ENCODE assay signal across 9 cellular contexts in genomic region chr18:44325903-44326650, GRCh38.
DNase-seq lines count a peak whose midpoint lies in the region; ATAC-seq, FAIRE-seq and TF ChIP-seq lines count a peak whose summit lies in the region.
"Had no signal": no experiment of that assay in that cellular context is flagged by ENCODE, and none has a peak within 500 bp of the region (broad histone marks: within the 10 kb centered on the region; RNA-seq: fewer than 3 reads in every experiment).

No MANE protein-coding gene starts in this region.

- H3K9ac ChIP-seq in GM12878 (ENCODE audit: control insufficient read depth, insufficient read depth, low read length) = no peak overlapping the region

- WGBS in GM12878 (ENCODE audit: insufficient coverage, insufficient replicate concordance, low lambda C conversion rate, missing lambda C conversion rate) = 2% methylated on average over 4 of the region's 4 CpGs

- no peak for TF ChIP-seq POLR2A in GM12878 (IDR thresholded peaks at IDR 0.05; ENCODE audit: low read depth, low read length)

- POLR2A ChIA-PET in AG04449 (lab: Yijun Ruan, JAX) (no interaction called here), GM12878 (lab: Charles Lee) (no interaction called here)

- no peaks in the 10 kb centered on the region for H4K20me1 ChIP-seq in GM12878 (ENCODE audit: control insufficient read depth, insufficient read depth)

- H3K4me3 ChIP-seq in AG04449 (ENCODE audit: low read depth, low read length) = no peak overlapping the region
- H3K4me3 ChIP-seq in GM12878 = no peak overlapping the region
- H3K4me3 ChIP-seq in upper lobe of right lung = no peak overlapping the region
- H3K4me3 ChIP-seq: tibial artery had no signal

- SMC1A ChIA-PET in GM12878 (lab: Charles Lee; ENCODE audit: uncharacterized antibody, unreplicated experiment) = interaction anchor here (0.7 kb wide), 1 partner anchor 32 kb away, joined by 3 read pairs; no protein-coding TSS in a partner anchor

- H3K27ac ChIP-seq in GM12878 (ENCODE audit: control insufficient read depth, insufficient read depth) = no peak overlapping the region
- no peak overlapping the region for H3K27ac ChIP-seq in upper lobe of right lung
- H3K27ac ChIP-seq: tibial artery had no signal

- H3K79me2 ChIP-seq in GM12878 (ENCODE audit: control insufficient read depth, insufficient read depth, low read length) = no peaks in the 10 kb centered on the region

- no TSS peak for BruUV-seq in GM12878 (replicated peaks; lab: Mats Ljungman, UMichigan)

- TF ChIP-seq CTCF in AG04449 (IDR thresholded peaks at IDR 0.05; ENCODE audit: insufficient read depth, low read length, missing control alignments) = peak; percentile 58
- peak; percentile 61 for TF ChIP-seq CTCF in GM12872 (IDR thresholded peaks at IDR 0.05; ENCODE audit: insufficient read depth, low read depth, low read length)
- TF ChIP-seq CTCF in GM12878 (IDR thresholded peaks at IDR 0.05 in 2 of 3, conservative IDR thresholded peaks at IDR 0.05 in 1 of 3; ENCODE audit: control insufficient read depth in 2 of 3, extremely low read depth in 1 of 3, insufficient read depth in 1 of 3, low read depth in 3 of 3, low read length in 3 of 3) = peak; percentile 44 to 56 (median 47); a peak in 5 of 6 replicates
- peak; percentile 58 for TF ChIP-seq CTCF in upper lobe of right lung (IDR thresholded peaks at IDR 0.05)

- CTCF ChIA-PET in AG04449 (lab: Yijun Ruan, JAX) (interaction anchor here (1.1 to 2.4 kb wide), 3 partner anchors 9 to 705 kb away, joined by 4 to 11 read pairs (median 7); no protein-coding TSS in a partner anchor), GM12878 (lab: Yijun Ruan, JAX) (interaction anchor here (0.7 to 0.8 kb wide), 3 partner anchors 56 to 228 kb away, joined by 3 read pairs; no protein-coding TSS in a partner anchor)

- no peak for TF ChIP-seq EP300 in GM12878 (IDR thresholded peaks at IDR 0.05; ENCODE audit: borderline replicate concordance in 1 of 2, control insufficient read depth in 1 of 2, low read depth in 2 of 2, low read length in 2 of 2)

- no peak overlapping the region for H2AFZ ChIP-seq in GM12878 (ENCODE audit: control insufficient read depth, low read depth, low read length)

- FAIRE-seq in GM12878 (lab: Jason Lieb, UNC) = peak; percentile 80

- intact Hi-C loops in GM12878 (cut with micrococcal nuclease; ENCODE audit: unreplicated experiment) = loop anchor here (2.0 kb wide), 2 partner anchors 195 to 705 kb away; no protein-coding TSS in a partner anchor
- intact Hi-C loops in upper lobe of right lung (cut with DNase I) = no loop called here

- H3K4me2 ChIP-seq in GM12878 (ENCODE audit: control insufficient read depth, insufficient read depth) = no peak overlapping the region

- H3K9me3 ChIP-seq in GM12878 (replicated peaks; ENCODE audit: control insufficient read depth, insufficient read depth, low read length) (no peaks in the 10 kb centered on the region), upper lobe of right lung (no peaks in the 10 kb centered on the region)
- H3K9me3 ChIP-seq: tibial artery had no signal

- peak; percentile 10 for DNase-seq in AG04449 (ENCODE audit: low read depth, low spot score)
- DNase-seq in NCI-H2029 treated with DMSO at 0.1 percent for 48 hours (lab: John Stamatoyannopoulos, UW) = peak; percentile 0
- DNase-seq in GM12878 (ENCODE audit: low read depth, low spot score) = no peak
- peak; percentile 79 for DNase-seq in iris pigment epithelial cell (ENCODE audit: low read depth)
- DNase-seq in upper lobe of right lung = no peak
- no peak for DNase-seq in DMS114 treated with DMSO at 0.1 percent for 48 hours (lab: John Stamatoyannopoulos, UW; ENCODE audit: unreplicated experiment)

- H3K27me3 ChIP-seq in GM12878 (replicated peaks in 1 of 2; ENCODE audit: control insufficient read depth in 2 of 2, insufficient read depth in 2 of 2, low read length in 1 of 2) (no peaks in the 10 kb centered on the region), upper lobe of right lung (no peaks in the 10 kb centered on the region)
- H3K27me3 ChIP-seq: tibial artery had no signal

- TF ChIP-seq RAD21 in GM12878 (IDR thresholded peaks at IDR 0.05; ENCODE audit: insufficient read depth, low read depth, low read length) = peak; percentile 46

- H3K4me1 ChIP-seq in GM12878 (ENCODE audit: control insufficient read depth, insufficient read depth, low read length) (no peaks in the 10 kb centered on the region), upper lobe of right lung (no peaks in the 10 kb centered on the region)
- H3K4me1 ChIP-seq: tibial artery had no signal

- H3K36me3 ChIP-seq in GM12878 (ENCODE audit: control insufficient read depth in 2 of 2, insufficient read depth in 2 of 2, low read length in 1 of 2) (no peaks in the 10 kb centered on the region), upper lobe of right lung (no peaks in the 10 kb centered on the region)
- H3K36me3 ChIP-seq: tibial artery had no signal

- in situ Hi-C loops in GM12878 (cut with MboI) = no loop called here

- ATAC-seq in GM12878 = peak; percentile 54; the same call in 2 of the 3 replicates
- peak; percentile 46 for ATAC-seq in upper lobe of right lung
- ATAC-seq in HG03139 (IDR thresholded peaks at IDR 0.05; ENCODE audit: unreplicated experiment) = no peak

- RAD21 ChIA-PET in GM12878 (lab: Charles Lee; ENCODE audit: unreplicated experiment) = interaction anchor here (0.7 to 1.1 kb wide), 3 partner anchors 20 to 704 kb away, joined by 3 to 5 read pairs (median 3); no protein-coding TSS in a partner anchor

TF ChIP-seq in GM12878, 131 proteins besides CTCF, POLR2A, EP300 and RAD21:
- TF ChIP-seq GABPA (IDR thresholded peaks at IDR 0.05; ENCODE audit: low read depth) = 0 out of 2 replicates have a peak, but pooled peaks have one; percentile 9
- TF ChIP-seq SUPT20H (IDR thresholded peaks at IDR 0.05; ENCODE audit: borderline replicate concordance, control insufficient read depth, low read depth, low read length) = no peak
- TF ChIP-seq ZNF622 (IDR thresholded peaks at IDR 0.05) = no peak
- TF ChIP-seq BACH1 (IDR thresholded peaks at IDR 0.05; ENCODE audit: borderline replicate concordance) = no peak
- no peak for TF ChIP-seq ESRRA (IDR thresholded peaks at IDR 0.05; ENCODE audit: low read length)
- TF ChIP-seq PML (IDR thresholded peaks at IDR 0.05; ENCODE audit: low read length) = no peak
- peak; percentile 40; the same call in 1 of the 2 replicates for TF ChIP-seq SMC3 (IDR thresholded peaks at IDR 0.05; ENCODE audit: borderline replicate concordance, low read length)

Comparison
In these comparisons a context has a peak if more than half of its experiments do, and no peak if none do; other contexts are left out.
1. DNase-seq: peak in AG04449 (single experiment), NCI-H2029 treated with DMSO at 0.1 percent for 48 hours (single experiment) and iris pigment epithelial cell (single experiment); none in GM12878 (single experiment), upper lobe of right lung (single experiment) and DMS114 treated with DMSO at 0.1 percent for 48 hours (single experiment).
2. Peak in every context shown above with its lines, with median percentiles within 50 percentile points of each other: CTCF ChIP-seq.